ENCODE assay signal across 1 cellular context in genomic region chr1:22780696-22781095, GRCh38.
TF ChIP-seq lines count a peak whose summit lies in the region.

No MANE protein-coding gene starts in this region.

TF ChIP-seq in GM12878, 131 proteins besides CTCF, POLR2A, EP300 and RAD21 (continued from another document):
- TF ChIP-seq MLLT1 (IDR thresholded peaks at IDR 0.05) (no peak), MXI1 (IDR thresholded peaks at IDR 0.05; ENCODE audit: low read depth, low read length) (no peak)
